18 cellular contexts compared by ENCODE assay signal in genomic region chr22:49422668-49423067, GRCh38.
"Had no signal": no experiment of that assay in that cellular context is flagged by ENCODE, and none has a peak within 500 bp of the region (broad histone marks: within the 10 kb centered on the region; RNA-seq: fewer than 3 reads in every experiment).

No MANE protein-coding gene starts in this region.

- H3K4me1 ChIP-seq: colonic mucosa, foreskin keratinocyte, spleen, tibial artery had no signal

- ATAC-seq: foreskin keratinocyte; mucosa of descending colon; naive thymus-derived CD8-positive, alpha-beta T cell; sciatic nerve; stimulated activated memory B cell treated with anti-CD40 and anti-IgM and Interleukin-4, amounts not matched to agents 10 μg/mL and 1 μg/mL and 100 μg/mL, for 72 hours had no signal

- H3K4me1 Mint-ChIP-seq: naive thymus-derived CD8-positive, alpha-beta T cell; stimulated activated memory B cell treated with anti-CD40 and anti-IgM and Interleukin-4, amounts not matched to agents 10 μg/mL and 1 μg/mL and 100 μg/mL, for 72 hours had no signal

- H3K27ac ChIP-seq: colonic mucosa, foreskin keratinocyte, hepatocyte, neural progenitor cell, spleen, tibial artery had no signal

- H3K36me3 ChIP-seq: colonic mucosa, neural progenitor cell, spleen, tibial artery had no signal

- H3K27me3 Mint-ChIP-seq: stimulated activated memory B cell treated with anti-CD40 and anti-IgM and Interleukin-4, amounts not matched to agents 10 μg/mL and 1 μg/mL and 100 μg/mL, for 72 hours had no signal

- H2AFZ ChIP-seq: hepatocyte, neural progenitor cell had no signal

- H3K27ac Mint-ChIP-seq: naive thymus-derived CD8-positive, alpha-beta T cell; neural progenitor cell; stimulated activated memory B cell treated with anti-CD40 and anti-IgM and Interleukin-4, amounts not matched to agents 10 μg/mL and 1 μg/mL and 100 μg/mL, for 72 hours; stimulated activated naive CD8-positive, alpha-beta T cell treated with anti-CD3 and anti-CD28 coated beads, Interleukin-15, Interleukin-2, amounts not matched to agents 100 ng/mL and 50 ng/mL, for 24 hours had no signal

- H3K36me3 Mint-ChIP-seq: neural progenitor cell had no signal

- H3K79me2 ChIP-seq: hepatocyte had no signal

- H3K9me3 ChIP-seq: colonic mucosa, mucosa of descending colon had no signal

- H3K4me3 ChIP-seq: colonic mucosa, hepatocyte, mucosa of descending colon, neural progenitor cell, spleen, tibial artery had no signal

- H3K4me3 Mint-ChIP-seq: naive thymus-derived CD8-positive, alpha-beta T cell; neural progenitor cell; stimulated activated memory B cell treated with anti-CD40 and anti-IgM and Interleukin-4, amounts not matched to agents 10 μg/mL and 1 μg/mL and 100 μg/mL, for 72 hours; stimulated activated naive CD8-positive, alpha-beta T cell treated with anti-CD3 and anti-CD28 coated beads, Interleukin-15, Interleukin-2, amounts not matched to agents 100 ng/mL and 50 ng/mL, for 24 hours had no signal

- H3K9ac ChIP-seq: neural progenitor cell had no signal

- H3K27me3 ChIP-seq: colonic mucosa, foreskin keratinocyte, neural progenitor cell, tibial artery had no signal

- H3K4me2 ChIP-seq: hepatocyte, neural progenitor cell had no signal

- DNase-seq: colonic mucosa; dermis blood vessel endothelial cell; foreskin keratinocyte; kidney glomerular epithelial cell; mammary epithelial cell; mucosa of descending colon; naive thymus-derived CD8-positive, alpha-beta T cell; nucleus accumbens; spleen; stimulated activated CD4-positive, alpha-beta T cell treated with anti-CD3 and anti-CD28 coated beads, Interleukin-15, amount 100 ng/mL, for 24 hours; stimulated activated CD4-positive, alpha-beta T cell treated with anti-CD3 and anti-CD28 coated beads, Interleukin-1b, Interleukin-23, amount 100 ng/mL, for 48 hours; stimulated activated CD4-positive, alpha-beta T cell treated with anti-CD3 and anti-CD28 coated beads, Interleukin-4, amount 100 ng/mL, for 24 hours; tibial artery had no signal
